ENCODE assay signal across 16 cellular contexts in the genomic region with DNA sequence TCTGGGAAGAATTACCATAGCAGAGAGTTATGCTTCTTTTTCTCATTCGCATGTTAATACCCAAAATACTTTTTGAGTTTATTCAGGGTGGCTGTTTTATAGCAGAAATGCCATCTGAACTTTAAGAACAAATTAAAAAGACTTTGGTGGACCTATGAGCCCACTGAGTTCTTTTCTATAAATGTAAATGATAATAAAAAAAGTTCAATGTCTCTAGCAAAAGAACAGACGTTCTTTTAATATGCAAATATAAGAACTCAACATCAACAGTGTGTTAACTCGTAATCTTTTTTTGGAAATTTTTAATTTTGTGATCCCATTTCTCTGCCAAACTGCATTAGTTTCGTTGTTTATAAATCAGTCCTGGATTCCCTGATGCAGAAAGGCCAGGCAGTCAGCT.
DNase-seq lines count a peak whose midpoint lies in the region; ATAC-seq and TF ChIP-seq lines count a peak whose summit lies in the region.
"Had no signal": no experiment of that assay in that cellular context is flagged by ENCODE, and none has a peak within 500 bp of the region (broad histone marks: within the 10 kb centered on the region; RNA-seq: fewer than 3 reads in every experiment).

No MANE protein-coding gene starts in this region.

- no peak overlapping the region for H3K4me3 ChIP-seq in HAP-1
- H3K4me3 ChIP-seq: A549; BLaER1 treated with 17β-estradiol and CSF1 and Interleukin-3, amounts not matched to agents 10 nM and 100 nM had no signal

- DNase-seq in D341Med (ENCODE audit: low spot score) (peak; percentile 42), HAP-1 (ENCODE audit: low spot score in 2 of 2) (peak; percentile 39 to 91), progenitor cell of endocrine pancreas (ENCODE audit: low spot score, unreplicated experiment) (no peak), mesenteric fat pad (ENCODE audit: low spot score) (no peak), NCI-H226 (no peak)
- DNase-seq: AML-193; Caco-2; Calu3; CD4-positive, alpha-beta T cell; CD8-positive, alpha-beta T cell; DMS79 treated with DMSO at 0.1 percent for 48 hours; GF-D8 had no signal

- H3K36me3 Mint-ChIP-seq in progenitor cell of endocrine pancreas (ENCODE audit: insufficient read depth), result peaks cover 4% of the 10 kb centered on the region
- H3K36me3 Mint-ChIP-seq: CD8-positive, alpha-beta T cell had no signal

- TF ChIP-seq CTCF in progenitor cell of endocrine pancreas (IDR thresholded peaks at IDR 0.05; ENCODE audit: unreplicated experiment), result no peak

- no peaks in the 10 kb centered on the region for H3K9me3 ChIP-seq in HAP-1
- H3K9me3 ChIP-seq: A549 had no signal

- ATAC-seq in HG03469 (IDR thresholded peaks at IDR 0.05; ENCODE audit: unreplicated experiment), result no peak
- ATAC-seq: A549; CD8-positive, alpha-beta T cell had no signal

- no peaks in the 10 kb centered on the region for H3K36me3 ChIP-seq in HAP-1 (replicated peaks)
- H3K36me3 ChIP-seq: BLaER1 treated with 17β-estradiol and CSF1 and Interleukin-3, amounts not matched to agents 10 nM and 100 nM had no signal

- no peak overlapping the region for H3K4me3 Mint-ChIP-seq in progenitor cell of endocrine pancreas (ENCODE audit: low read depth)
- H3K4me3 Mint-ChIP-seq: B cell; CD4-positive, alpha-beta T cell; CD8-positive, alpha-beta T cell had no signal

- peaks cover 10% of the 10 kb centered on the region for H3K9me3 Mint-ChIP-seq in progenitor cell of endocrine pancreas (ENCODE audit: low read depth)

- no peaks in the 10 kb centered on the region for H3K27me3 ChIP-seq in HAP-1 (ENCODE audit: low read depth)
- H3K27me3 ChIP-seq: BLaER1 treated with 17β-estradiol and CSF1 and Interleukin-3, amounts not matched to agents 10 nM and 100 nM had no signal

- H3K27me3 Mint-ChIP-seq in progenitor cell of endocrine pancreas, result no peaks in the 10 kb centered on the region
- H3K27me3 Mint-ChIP-seq: B cell; CD4-positive, alpha-beta T cell had no signal

- H3K4me1 ChIP-seq in HAP-1, result peaks cover 44% of the 10 kb centered on the region
- H3K4me1 ChIP-seq: A549 had no signal

- peak overlapping the region; percentile 33 for H3K27ac Mint-ChIP-seq in progenitor cell of endocrine pancreas
- H3K27ac Mint-ChIP-seq: B cell; CD4-positive, alpha-beta T cell; CD8-positive, alpha-beta T cell had no signal

- H3K4me1 Mint-ChIP-seq in progenitor cell of endocrine pancreas (ENCODE audit: low read depth), result peaks cover 21% of the 10 kb centered on the region
- H3K4me1 Mint-ChIP-seq: B cell had no signal

- in situ Hi-C loops in HAP-1 (cut with MboI; ENCODE audit: low sequenced_read_pairs), result no loop called here

Comparison
In these comparisons a context has a peak if more than half of its experiments do, and no peak if none do; other contexts are left out.
1. DNase-seq: peak in D341Med (single experiment) and HAP-1 (2 of 2); none in progenitor cell of endocrine pancreas (single experiment), mesenteric fat pad (single experiment) and NCI-H226 (single experiment).